Comparison of ENCODE assay signal across 17 cellular contexts in genomic region chr14:104550340-104550848, GRCh38. TPM values are rescaled to one million over a fixed set of nuclear protein-coding genes. Genes with fewer than 3 reads are reported as not detected.
A peak's percentile ranks its signal among the peaks of the same experiment; 100 is the strongest.
DNase-seq lines count a peak whose midpoint lies in the region; TF ChIP-seq lines count a peak whose summit lies in the region.
"Had no signal": no experiment of that assay in that cellular context is flagged by ENCODE, and none has a peak within 500 bp of the region (broad histone marks: within the 10 kb centered on the region; RNA-seq: fewer than 3 reads in every experiment).

No MANE protein-coding gene starts in this region.

- H3K4me1 Mint-ChIP-seq in type B pancreatic cell (ENCODE audit: unreplicated experiment) = peaks cover 4% of the 10 kb centered on the region
- no peaks in the 10 kb centered on the region for H3K4me1 Mint-ChIP-seq in chondrocyte (ENCODE audit: low read depth)
- H3K4me1 Mint-ChIP-seq: B cell had no signal

- no peak overlapping the region for H3K9ac ChIP-seq in Karpas-422 (ENCODE audit: low read length)

- H3K4me3 Mint-ChIP-seq in type B pancreatic cell = no peak overlapping the region
- H3K4me3 Mint-ChIP-seq in chondrocyte (ENCODE audit: unreplicated experiment) = no peak overlapping the region
- H3K4me3 Mint-ChIP-seq: B cell; CD4-positive, alpha-beta T cell had no signal

- H3K9me2 ChIP-seq in Karpas-422 (replicated peaks; ENCODE audit: insufficient read depth, low read length) = no peaks in the 10 kb centered on the region

- peak in 2 of 3 experiments; percentile 53 to 68 for DNase-seq in NCI-H1417 (lab: John Stamatoyannopoulos, UW)
- DNase-seq in NCI-H1417 treated with DMSO at 0.1 percent for 48 hours (lab: John Stamatoyannopoulos, UW) = no peak
- DNase-seq in Karpas-422 = no peak
- peak; percentile 47 for DNase-seq in mesenteric fat pad (ENCODE audit: low spot score)
- DNase-seq in type B pancreatic cell (ENCODE audit: extremely low spot score, unreplicated experiment) = peak; percentile 43
- no peak for DNase-seq in occipital lobe (lab: John Stamatoyannopoulos, UW)
- DNase-seq in cortex of kidney (lab: John Stamatoyannopoulos, UW) = no peak
- DNase-seq in chondrocyte (ENCODE audit: low spot score) = no peak
- DNase-seq: CD4-positive, alpha-beta T cell; DMS53; KBM-7; NCI-H2227 treated with DMSO at 0.1 percent for 48 hours; NCI-H524; PC-9 had no signal

- peaks cover 93% of the 10 kb centered on the region for H3K4me1 ChIP-seq in Karpas-422 (ENCODE audit: low read length)
- H3K4me1 ChIP-seq: SJSA1 had no signal

- H3K27me3 ChIP-seq in Karpas-422 (ENCODE audit: low read length) = no peaks in the 10 kb centered on the region

- H3K27ac ChIP-seq in Karpas-422 (ENCODE audit: low read length) = peak overlapping the region; percentile 96; the same call in 1 of the 2 replicates
- H3K27ac ChIP-seq: 22Rv1, PC-9, SJSA1 had no signal

- H4K20me1 ChIP-seq in Karpas-422 (ENCODE audit: insufficient read depth, low read depth, low read length) = no peaks in the 10 kb centered on the region; the same call in 1 of the 2 replicates

- peaks cover 22% of the 10 kb centered on the region for H3K79me2 ChIP-seq in Karpas-422 (ENCODE audit: low read length)

- H3K4me3 ChIP-seq in Karpas-422 (ENCODE audit: low read length) = no peak overlapping the region
- H3K4me3 ChIP-seq: PC-9, SJSA1 had no signal

- H3K9me3 ChIP-seq in Karpas-422 (ENCODE audit: low read length) = no peaks in the 10 kb centered on the region
- H3K9me3 ChIP-seq: SJSA1 had no signal

- H3K27ac Mint-ChIP-seq in type B pancreatic cell (no peak overlapping the region), chondrocyte (ENCODE audit: unreplicated experiment) (no peak overlapping the region)
- H3K27ac Mint-ChIP-seq: B cell; CD4-positive, alpha-beta T cell had no signal

- H2AFZ ChIP-seq in Karpas-422 (ENCODE audit: low read length) = no peak overlapping the region
- H2AFZ ChIP-seq: PC-9 had no signal

- H3K27me3 Mint-ChIP-seq in type B pancreatic cell = peaks cover 22% of the 10 kb centered on the region
- H3K27me3 Mint-ChIP-seq in chondrocyte (ENCODE audit: low read depth) = peaks cover 32% of the 10 kb centered on the region

- no peaks in the 10 kb centered on the region for H3K36me3 Mint-ChIP-seq in type B pancreatic cell
- H3K36me3 Mint-ChIP-seq in chondrocyte (ENCODE audit: low read depth) = no peaks in the 10 kb centered on the region

- H3K9me3 Mint-ChIP-seq in type B pancreatic cell (no peaks in the 10 kb centered on the region), chondrocyte (ENCODE audit: low read depth) (no peaks in the 10 kb centered on the region)
- H3K9me3 Mint-ChIP-seq: CD4-positive, alpha-beta T cell had no signal

- no peaks in the 10 kb centered on the region for H3K36me3 ChIP-seq in Karpas-422 (ENCODE audit: insufficient read depth, low read length)
- H3K36me3 ChIP-seq: SJSA1 had no signal

- H3K4me2 ChIP-seq in Karpas-422 (ENCODE audit: low read depth, low read length, poor library complexity, severe bottlenecking) = no peak overlapping the region
- H3K4me2 ChIP-seq: PC-9 had no signal

- TF ChIP-seq CTCF in type B pancreatic cell (conservative IDR thresholded peaks at IDR 0.05) = no peak
- no peak for TF ChIP-seq CTCF in chondrocyte (IDR thresholded peaks at IDR 0.05)

RNA-seq across cellular contexts. Expression of gene C14orf180, which starts 29.2 kb away (rescaled TPM):
- not detected in 2 replicates for total RNA-seq in Karpas-422 (2014; rRNA removed; shearing (Covaris generic); ENCODE audit: low replicate concordance)
- total RNA-seq in mesenteric fat pad (25.5 TPM), type B pancreatic cell (ENCODE audit: low replicate concordance) (not detected in 2 replicates), occipital lobe (not detected), chondrocyte (not detected in 3 replicates)
- total RNA-seq: B cell; CD4-positive, alpha-beta T cell; PC-9; SJSA1 had no signal

RNA-seq across cellular contexts. Expression of gene TMEM179, which starts 54.2 kb away (rescaled TPM):
- not detected in 2 replicates for total RNA-seq in Karpas-422 (2014; rRNA removed; shearing (Covaris generic); ENCODE audit: low replicate concordance)
- total RNA-seq in mesenteric fat pad = not detected
- total RNA-seq in type B pancreatic cell (ENCODE audit: low replicate concordance) = 5.6 and 9.0 TPM in 2 replicates
- total RNA-seq in occipital lobe = 29.2 TPM
- total RNA-seq in chondrocyte = 0.54 to 1.2 TPM (median 0.75 TPM) in 3 replicates
- total RNA-seq: B cell; CD4-positive, alpha-beta T cell; PC-9; SJSA1 had no signal

Comparison
In these comparisons a context has a peak if more than half of its experiments do, and no peak if none do; other contexts are left out.
1. DNase-seq: peak in NCI-H1417 (2 of 3), mesenteric fat pad (single experiment) and type B pancreatic cell (single experiment); none in NCI-H1417 treated with DMSO at 0.1 percent for 48 hours (single experiment), Karpas-422 (single experiment), occipital lobe (single experiment), cortex of kidney (single experiment) and chondrocyte (single experiment).
2. RNA of gene C14orf180, which starts 29.2 kb away (total RNA-seq): 25.5 TPM in mesenteric fat pad (single experiment); not detected in Karpas-422, not detected in type B pancreatic cell, not detected in occipital lobe (single experiment) and not detected in chondrocyte; every median in the first group is over 10 times any median in the second.